Comparison of ENCODE assay signal across 8 cellular contexts in the genomic region with DNA sequence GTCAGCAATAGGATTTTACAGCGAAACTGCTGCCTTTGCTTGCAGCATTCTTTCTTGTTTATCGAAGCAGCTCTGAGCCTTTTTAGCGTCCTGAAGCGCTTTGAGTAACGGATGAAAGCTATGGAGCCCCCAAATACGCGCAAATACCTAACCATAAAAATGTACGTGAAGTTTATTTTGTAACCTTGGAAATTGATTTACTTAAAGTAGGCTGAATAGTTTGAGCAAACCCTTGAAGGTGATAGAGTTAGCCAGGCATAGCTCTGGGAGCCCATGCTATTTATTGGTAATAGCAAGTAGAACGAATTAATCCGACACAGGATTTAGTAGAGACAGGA. TPM values are rescaled to one million over a fixed set of nuclear protein-coding genes. Genes with fewer than 3 reads are reported as not detected.
DNase-seq lines count a peak whose midpoint lies in the region; ATAC-seq and TF ChIP-seq lines count a peak whose summit lies in the region.

No MANE protein-coding gene starts in this region.

- ATAC-seq in psoas muscle (peak in 1 of 4 donors; percentile 4), GM21360 (IDR thresholded peaks at IDR 0.05; ENCODE audit: unreplicated experiment) (no peak), HG03565 (IDR thresholded peaks at IDR 0.05; ENCODE audit: unreplicated experiment) (no peak), HG03442 (IDR thresholded peaks at IDR 0.05; ENCODE audit: unreplicated experiment) (no peak)

- no peaks in the 10 kb centered on the region for H3K27me3 ChIP-seq in SJCRH30
- no peaks in the 10 kb centered on the region for H3K27me3 ChIP-seq in psoas muscle (ENCODE audit: insufficient read depth in 3 of 3, low read length in 2 of 3)

- DNase-seq in SJCRH30 (no peak), foreskin melanocyte (peak; percentile 2), psoas muscle (no peak), NCI-H2081 treated with DMSO at 0.1 percent for 48 hours (lab: John Stamatoyannopoulos, UW) (no peak)

- 3 to 8% (median 5%) methylated on average over 10 of the region's 10 CpGs for WGBS in psoas muscle, 3 donors

- H3K27ac ChIP-seq in SJCRH30 (peak overlapping the region; percentile 68), psoas muscle (peak overlapping the region; percentile 91)

- H3K9me3 ChIP-seq in ES-I3 (ENCODE audit: control insufficient read depth, insufficient read depth, low read length) (no peaks in the 10 kb centered on the region), SJCRH30 (replicated peaks) (no peaks in the 10 kb centered on the region), psoas muscle (no peaks in the 10 kb centered on the region)

- H3K36me3 ChIP-seq in ES-I3 (ENCODE audit: insufficient read depth, low read length) (no peaks in the 10 kb centered on the region), SJCRH30 (no peaks in the 10 kb centered on the region), psoas muscle (ENCODE audit: insufficient read depth in 1 of 2, low read depth in 1 of 2) (peaks cover 0 to 2% of the 10 kb centered on the region in 2 donors)

- peak; percentile 2 for TF ChIP-seq CTCF in psoas muscle (IDR thresholded peaks at IDR 0.05)

- peaks cover 7% of the 10 kb centered on the region for H3K4me1 ChIP-seq in ES-I3 (ENCODE audit: insufficient read depth, low read length)
- no peaks in the 10 kb centered on the region for H3K4me1 ChIP-seq in SJCRH30
- H3K4me1 ChIP-seq in psoas muscle = peaks cover 11% of the 10 kb centered on the region

- H3K4me3 ChIP-seq in SJCRH30 = peak overlapping the region; percentile 53
- peak overlapping the region; percentile 87 for H3K4me3 ChIP-seq in psoas muscle

- H3K9ac ChIP-seq in ES-I3 (ENCODE audit: low read depth, low read length) = peak overlapping the region; percentile 77

- intact Hi-C loops in psoas muscle (cut with DNase I) = no loop called here

RNA-seq across cellular contexts. Expression of gene ACADL, which starts 0.2 kb away (rescaled TPM):
- 1.2 and 1.6 TPM in 2 replicates for total RNA-seq in SJCRH30 (2014; rRNA removed; shearing (Covaris generic))
- 10 to 100 TPM in 1 of 4 donors, 1 to 10 TPM in 3; 6.6 to 14.7 (median 8.5) TPM for total RNA-seq in psoas muscle
- polyA plus RNA-seq in psoas muscle = 1 to 10 TPM; 1.1 to 6.8 (median 6.7) TPM

RNA-seq across cellular contexts. Expression of gene KANSL1L, which starts 54.2 kb away (rescaled TPM):
- 23.3 and 24.3 TPM in 2 replicates for total RNA-seq in SJCRH30 (2014; rRNA removed; shearing (Covaris generic))
- 10 to 100 TPM; 11.4 to 21.5 (median 15.5) TPM for total RNA-seq in psoas muscle
- 10 to 100 TPM in 1 of 3 donors, 1 to 10 TPM in 2; 1.8 to 14.9 (median 6.3) TPM for polyA plus RNA-seq in psoas muscle
